In the genomic region with DNA sequence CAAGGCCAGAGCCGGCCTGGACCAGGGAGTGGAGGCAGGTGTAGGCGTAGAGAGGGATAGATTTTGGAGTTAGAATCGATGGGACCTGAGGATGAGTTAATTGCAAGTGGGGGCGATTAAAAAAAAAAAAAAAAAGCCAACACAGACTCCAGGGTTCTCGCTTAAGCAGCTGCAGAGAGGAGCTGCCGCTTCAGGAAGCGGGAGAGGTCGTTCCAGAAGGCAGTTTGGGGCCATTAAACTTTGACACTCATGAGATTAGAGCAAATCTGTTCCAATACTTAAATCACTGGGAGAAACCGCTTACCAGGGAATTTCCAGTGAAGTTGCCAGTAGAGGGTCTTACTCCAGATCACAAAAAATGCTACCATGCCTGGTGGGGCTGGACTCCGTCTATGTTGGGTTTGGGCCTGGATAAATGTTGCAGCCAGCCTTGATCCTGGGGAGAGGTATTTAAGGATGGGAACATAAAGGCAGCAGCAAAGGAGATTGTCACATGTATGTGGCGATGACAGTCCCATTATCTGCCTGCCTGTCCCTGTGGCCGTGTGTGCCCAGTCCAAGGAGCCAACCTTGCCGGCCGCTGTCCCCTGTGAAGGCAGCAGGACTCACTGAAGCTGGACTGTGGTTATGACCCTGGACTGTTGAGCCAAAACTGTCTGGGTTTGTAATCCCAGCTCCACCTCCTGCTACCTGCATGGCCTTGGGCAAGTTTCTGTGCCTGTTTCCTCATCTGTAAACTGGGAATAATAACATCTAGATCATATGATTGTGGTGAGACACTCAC, we compare ENCODE assay signal across 1 cellular context.
A peak's percentile ranks its signal among the peaks of the same experiment; 100 is the strongest.
TF ChIP-seq lines count a peak whose summit lies in the region.

No MANE protein-coding gene starts in this region.

TF ChIP-seq in HEK293, 187 proteins besides CTCF, POLR2A, EP300 and RAD21:
- TF ChIP-seq, protein P1, sequence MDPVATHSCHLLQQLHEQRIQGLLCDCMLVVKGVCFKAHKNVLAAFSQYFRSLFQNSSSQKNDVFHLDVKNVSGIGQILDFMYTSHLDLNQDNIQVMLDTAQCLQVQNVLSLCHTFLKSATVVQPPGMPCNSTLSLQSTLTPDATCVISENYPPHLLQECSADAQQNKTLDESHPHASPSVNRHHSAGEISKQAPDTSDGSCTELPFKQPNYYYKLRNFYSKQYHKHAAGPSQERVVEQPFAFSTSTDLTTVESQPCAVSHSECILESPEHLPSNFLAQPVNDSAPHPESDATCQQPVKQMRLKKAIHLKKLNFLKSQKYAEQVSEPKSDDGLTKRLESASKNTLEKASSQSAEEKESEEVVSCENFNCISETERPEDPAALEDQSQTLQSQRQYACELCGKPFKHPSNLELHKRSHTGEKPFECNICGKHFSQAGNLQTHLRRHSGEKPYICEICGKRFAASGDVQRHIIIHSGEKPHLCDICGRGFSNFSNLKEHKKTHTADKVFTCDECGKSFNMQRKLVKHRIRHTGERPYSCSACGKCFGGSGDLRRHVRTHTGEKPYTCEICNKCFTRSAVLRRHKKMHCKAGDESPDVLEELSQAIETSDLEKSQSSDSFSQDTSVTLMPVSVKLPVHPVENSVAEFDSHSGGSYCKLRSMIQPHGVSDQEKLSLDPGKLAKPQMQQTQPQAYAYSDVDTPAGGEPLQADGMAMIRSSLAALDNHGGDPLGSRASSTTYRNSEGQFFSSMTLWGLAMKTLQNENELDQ (tag by site-specific recombination; IDR thresholded peaks at IDR 0.05; ENCODE audit: low read depth), result no peak
- 0 out of 2 replicates have a peak, but pooled peaks have one; percentile 21 for TF ChIP-seq GFI1B (tag by site-specific recombination; IDR thresholded peaks at IDR 0.05)
